Comparison of ENCODE assay signal across 12 cellular contexts in the genomic region with DNA sequence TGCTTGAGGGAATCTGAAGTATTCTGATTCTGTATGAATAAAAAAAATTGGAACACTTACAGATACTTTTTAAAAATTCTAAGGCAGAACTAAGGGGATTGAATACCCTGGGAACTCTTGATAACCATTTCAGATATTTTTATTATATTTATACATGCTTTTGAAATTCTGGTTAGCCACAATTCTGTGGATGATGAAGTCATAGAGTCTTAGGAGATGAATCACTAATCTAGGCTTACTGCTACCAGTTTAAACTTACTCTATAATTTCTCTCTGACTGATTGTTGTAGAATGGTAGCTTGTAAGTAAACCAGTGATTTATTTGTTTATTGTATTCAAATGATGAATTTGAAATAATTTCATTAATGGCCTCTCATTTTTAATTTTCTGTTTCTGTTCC. TPM values are rescaled to one million over a fixed set of nuclear protein-coding genes. Genes with fewer than 3 reads are reported as not detected.
DNase-seq lines count a peak whose midpoint lies in the region; ATAC-seq and TF ChIP-seq lines count a peak whose summit lies in the region.
"Had no signal": no experiment of that assay in that cellular context is flagged by ENCODE, and none has a peak within 500 bp of the region (broad histone marks: within the 10 kb centered on the region; RNA-seq: fewer than 3 reads in every experiment).

No MANE protein-coding gene starts in this region.

- TF ChIP-seq CTCF in psoas muscle (IDR thresholded peaks at IDR 0.05): no peak

- no peaks in the 10 kb centered on the region for H3K36me3 ChIP-seq in psoas muscle (ENCODE audit: insufficient read depth in 1 of 2, low read depth in 1 of 2)

- no peak overlapping the region for H3K4me3 ChIP-seq in psoas muscle

- peak overlapping the region; percentile 98 for H3K27ac ChIP-seq in psoas muscle
- H3K27ac ChIP-seq: KMS-11 had no signal

- no peaks in the 10 kb centered on the region for H3K27me3 ChIP-seq in psoas muscle (ENCODE audit: insufficient read depth in 3 of 3, low read length in 2 of 3)

- ATAC-seq in psoas muscle: peak in 2 of 4 donors; percentile 39 to 62

- H3K9me3 ChIP-seq in psoas muscle: no peaks in the 10 kb centered on the region

- H3K4me1 ChIP-seq in psoas muscle: peaks cover 50% of the 10 kb centered on the region

- DNase-seq in DMS53 treated with DMSO at 0.1 percent for 48 hours (lab: John Stamatoyannopoulos, UW; ENCODE audit: unreplicated experiment) (peak; percentile 33), OCI-M1 (lab: John Stamatoyannopoulos, UW) (peak; percentile 42), dedifferentiated amniotic fluid mesenchymal stem cell (ENCODE audit: extremely low spot score) (peak; percentile 86), psoas muscle (no peak), HPDE6-E6E7 (ENCODE audit: extremely low spot score) (no peak), anterior cingulate cortex (lab: John Stamatoyannopoulos, UW) (no peak), HuH-7.5 (ENCODE audit: low spot score) (no peak)
- DNase-seq in stimulated activated CD4-positive, alpha-beta T cell treated with anti-CD3 and anti-CD28 coated beads, Interleukin-2, amount 100 ng/mL, for 24 hours: no peak
- DNase-seq: immature natural killer cell, NCI-H524 treated with DMSO at 0.1 percent for 48 hours, occipital lobe had no signal

- intact Hi-C loops in psoas muscle (cut with DNase I): loop anchor here in 1 of 2 donors (10.0 kb wide), 1 partner anchor 155 kb away; the partner anchor contains the start of gene SLC10A4

RNA-seq across cellular contexts. Expression of gene SLAIN2, which starts 11.4 kb away (rescaled TPM):
- total RNA-seq in psoas muscle: 100 to 1,000 TPM; 157 to 204 (median 191) TPM
- 100 to 1,000 TPM in 1 of 3 donors, 10 to 100 TPM in 2; 69.5 to 203 (median 79.9) TPM for polyA plus RNA-seq in psoas muscle

Comparison
In these comparisons a context has a peak if more than half of its experiments do, and no peak if none do; other contexts are left out.
1. DNase-seq: peak in DMS53 treated with DMSO at 0.1 percent for 48 hours (single experiment), OCI-M1 (single experiment) and dedifferentiated amniotic fluid mesenchymal stem cell (single experiment); none in psoas muscle (0 of 2), HPDE6-E6E7 (single experiment), stimulated activated CD4-positive, alpha-beta T cell treated with anti-CD3 and anti-CD28 coated beads, Interleukin-2, amount 100 ng/mL, for 24 hours (0 of 2), anterior cingulate cortex (0 of 58) and HuH-7.5 (single experiment).